ENCODE assay signal across 18 cellular contexts in genomic region chr3:136943396-136943795, GRCh38. TPM values are rescaled to one million over a fixed set of nuclear protein-coding genes. Genes with fewer than 3 reads are reported as not detected.
DNase-seq lines count a peak whose midpoint lies in the region; ATAC-seq and TF ChIP-seq lines count a peak whose summit lies in the region.
"Had no signal": no experiment of that assay in that cellular context is flagged by ENCODE, and none has a peak within 500 bp of the region (broad histone marks: within the 10 kb centered on the region; RNA-seq: fewer than 3 reads in every experiment).

No MANE protein-coding gene starts in this region.

- WGBS in GM23248 (ENCODE audit: low coverage in 1 of 2, low lambda C conversion rate in 2 of 2, missing lambda C conversion rate in 2 of 2), 2 experiments, result 8 to 20% methylated on average over 3 of the region's 3 CpGs
- 74 to 77% methylated on average over 3 of the region's 3 CpGs for WGBS in testis, 2 donors

- intact Hi-C loops in testis (cut with DNase I; ENCODE audit: low total_unique reads), result no loop called here

- H2AFZ ChIP-seq in ACC112 (ENCODE audit: low read length, unreplicated experiment) (no peak overlapping the region), GM23248 (no peak overlapping the region)

- DNase-seq in GM23248 (peak; percentile 19), amniotic epithelial cell (ENCODE audit: low read depth) (peak; percentile 43), memory B cell (ENCODE audit: low spot score in 2 of 2) (no peak), testis (no peak), NCI-H2081 (lab: John Stamatoyannopoulos, UW) (no peak), WERI-Rb-1 (no peak), ACHN (no peak)
- DNase-seq: activated CD4-positive, alpha-beta T cell treated with anti-CD3 and anti-CD28 coated beads, Interleukin-2, amount 10 ng/mL, durations not matched to agents 7 days and 5 days; activated CD8-positive, alpha-beta memory T cell treated with anti-CD3 and anti-CD28 coated beads, Interleukin-2, amount 50 U/mL, for 48 hours; activated gamma-delta T cell treated with Interleukin-2 at 50 U/mL for 16 hours; foreskin keratinocyte; H7; NCI-H1105; NCI-H2029 treated with DMSO at 0.1 percent for 48 hours; ovary; PC-3; Right ventricle myocardium superior had no signal

- H3F3A ChIP-seq in GM23248 (ENCODE audit: insufficient read depth), result peaks cover 22% of the 10 kb centered on the region

- H3K4me3 Mint-ChIP-seq in memory B cell, result no peak overlapping the region
- H3K4me3 Mint-ChIP-seq: activated CD4-positive, alpha-beta T cell treated with anti-CD3 and anti-CD28 coated beads, Interleukin-2, amount 10 ng/mL, durations not matched to agents 7 days and 5 days had no signal

- peak overlapping the region; percentile 14 for H3K27ac Mint-ChIP-seq in memory B cell
- H3K27ac Mint-ChIP-seq: activated CD4-positive, alpha-beta T cell treated with anti-CD3 and anti-CD28 coated beads, Interleukin-2, amount 10 ng/mL, durations not matched to agents 7 days and 5 days had no signal

- H3K27me3 ChIP-seq in ACC112 (ENCODE audit: insufficient read depth, low read length) (no peaks in the 10 kb centered on the region), GM23248 (replicated peaks; ENCODE audit: insufficient read depth) (no peaks in the 10 kb centered on the region), testis (no peaks in the 10 kb centered on the region), WERI-Rb-1 (ENCODE audit: insufficient read depth, low read depth, severe bottlenecking) (no peaks in the 10 kb centered on the region)
- H3K27me3 ChIP-seq: foreskin keratinocyte, ovary had no signal

- in situ Hi-C loops in GM23248 (cut with MboI), result no loop called here
- in situ Hi-C loops in ACHN (cut with HindIII; ENCODE audit: low pct_ligation_motif_present, low pct_unique_long_range_greater_than_20kb, low sequenced_read_pairs), result no loop called here

- no peaks in the 10 kb centered on the region for H3K9me2 ChIP-seq in GM23248 (ENCODE audit: insufficient read depth)

- H3K4me1 Mint-ChIP-seq in memory B cell, result peaks cover 25% of the 10 kb centered on the region

- H3K9ac ChIP-seq in GM23248, result no peak overlapping the region

- peaks cover 24% of the 10 kb centered on the region for H3K4me1 ChIP-seq in ACC112 (ENCODE audit: control insufficient read depth, insufficient read depth, low read length, unreplicated experiment)
- H3K4me1 ChIP-seq in GM23248 (ENCODE audit: insufficient read depth), result peaks cover 23% of the 10 kb centered on the region
- H3K4me1 ChIP-seq in testis, result no peaks in the 10 kb centered on the region

- peaks cover 56% of the 10 kb centered on the region for H3K79me2 ChIP-seq in ACC112 (ENCODE audit: control insufficient read depth, insufficient read depth, low read length, unreplicated experiment)
- peaks cover 99% of the 10 kb centered on the region for H3K79me2 ChIP-seq in GM23248 (ENCODE audit: insufficient read depth)

- no peaks in the 10 kb centered on the region for H4K20me1 ChIP-seq in GM23248 (ENCODE audit: insufficient read depth)

- no peak for TF ChIP-seq POLR2A in testis (IDR thresholded peaks at IDR 0.05)

- H3K4me3 ChIP-seq in ACC112 (ENCODE audit: low read depth, low read length) (peak overlapping the region; percentile 50; the same call in 1 of the 2 replicates), GM23248 (no peak overlapping the region), testis (no peak overlapping the region), WERI-Rb-1 (ENCODE audit: low read depth, low read length) (no peak overlapping the region)
- H3K4me3 ChIP-seq: ovary had no signal

- ATAC-seq in memory B cell (ENCODE audit: low read depth), result no peak
- ATAC-seq: foreskin keratinocyte, PC-3 had no signal

- peak overlapping the region; percentile 40 for H3K4me2 ChIP-seq in GM23248 (ENCODE audit: unreplicated experiment)

- peaks cover 11% of the 10 kb centered on the region; the same call in 1 of the 2 replicates for H3K36me3 ChIP-seq in ACC112 (ENCODE audit: insufficient read depth, low read length)
- H3K36me3 ChIP-seq in GM23248 (ENCODE audit: low read depth), result peaks cover 6% of the 10 kb centered on the region; the same call in 1 of the 2 replicates
- no peaks in the 10 kb centered on the region for H3K36me3 ChIP-seq in testis (ENCODE audit: low read depth, missing control alignments)
- H3K36me3 ChIP-seq in WERI-Rb-1, result peaks cover 8% of the 10 kb centered on the region; the same call in 1 of the 2 replicates
- H3K36me3 ChIP-seq: ovary had no signal

- H3K27ac ChIP-seq in ACC112 (ENCODE audit: low read depth, low read length) (no peak overlapping the region), GM23248 (no peak overlapping the region), testis (no peak overlapping the region), WERI-Rb-1 (no peak overlapping the region)
- H3K27ac ChIP-seq: foreskin keratinocyte, ovary had no signal

- H3K27me3 Mint-ChIP-seq in memory B cell, result no peaks in the 10 kb centered on the region
- H3K27me3 Mint-ChIP-seq: activated CD4-positive, alpha-beta T cell treated with anti-CD3 and anti-CD28 coated beads, Interleukin-2, amount 10 ng/mL, durations not matched to agents 7 days and 5 days had no signal

- H3K9me3 ChIP-seq in GM23248 (ENCODE audit: low read depth) (no peaks in the 10 kb centered on the region), testis (no peaks in the 10 kb centered on the region), WERI-Rb-1 (ENCODE audit: severe bottlenecking) (no peaks in the 10 kb centered on the region)
- H3K9me3 ChIP-seq: ovary had no signal

- peaks cover 17% of the 10 kb centered on the region for H3K36me3 Mint-ChIP-seq in memory B cell

- TF ChIP-seq CTCF in testis (IDR thresholded peaks at IDR 0.05), result no peak
- TF ChIP-seq CTCF in WERI-Rb-1 (IDR thresholded peaks at IDR 0.05; ENCODE audit: low read depth, low read length), result no peak

- peaks cover 2% of the 10 kb centered on the region for H3K9me3 Mint-ChIP-seq in memory B cell
- H3K9me3 Mint-ChIP-seq: activated CD4-positive, alpha-beta T cell treated with anti-CD3 and anti-CD28 coated beads, Interleukin-2, amount 10 ng/mL, durations not matched to agents 7 days and 5 days had no signal

RNA-seq across cellular contexts. Expression of gene IL20RB, which starts 14.4 kb away (rescaled TPM):
- 97.4 and 107 TPM in 2 replicates for total RNA-seq in GM23248 (2014; rRNA removed; shearing (Covaris generic))
- polyA plus RNA-seq in GM23248 (2016; fragmentation: Nextera tagmentation; extraction: Ambion mirVana) (72.5 TPM in 2 replicates), testis (ENCODE audit: insufficient read depth, low read depth, low replicate concordance) (12.5 TPM)
- 1 to 10 TPM; 2.0 to 3.5 TPM for total RNA-seq in testis

Comparison
In these comparisons a context has a peak if more than half of its experiments do, and no peak if none do; other contexts are left out.
1. DNase-seq: peak in GM23248 (single experiment) and amniotic epithelial cell (single experiment); none in memory B cell (0 of 2), testis (single experiment), NCI-H2081 (0 of 2), WERI-Rb-1 (single experiment) and ACHN (single experiment).
2. RNA of gene IL20RB, which starts 14.4 kb away (total RNA-seq): 97.4 to 107 TPM in GM23248; 2.0 to 3.5 TPM in testis; every median in the first group is over 10 times any median in the second.